ENCODE assay signal across 19 cellular contexts in genomic region chr4:95193391-95194224, GRCh38.
DNase-seq lines count a peak whose midpoint lies in the region; TF ChIP-seq lines count a peak whose summit lies in the region.
"Had no signal": no experiment of that assay in that cellular context is flagged by ENCODE, and none has a peak within 500 bp of the region (broad histone marks: within the 10 kb centered on the region; RNA-seq: fewer than 3 reads in every experiment).

No MANE protein-coding gene starts in this region.

- H3K4me1 ChIP-seq in skeletal muscle satellite cell (ENCODE audit: control insufficient read depth, insufficient read depth, low read length): peaks cover 12% of the 10 kb centered on the region
- H3K4me1 ChIP-seq in colonic mucosa: no peaks in the 10 kb centered on the region
- H3K4me1 ChIP-seq: pancreas, tibial artery had no signal

- H3K9me3 ChIP-seq in skeletal muscle satellite cell (replicated peaks; ENCODE audit: low read length) (no peaks in the 10 kb centered on the region), colonic mucosa (no peaks in the 10 kb centered on the region)
- H3K9me3 ChIP-seq: pancreas, tibial artery had no signal

- intact Hi-C loops in posterior vena cava (cut with DNase I) (no loop called here), colonic mucosa (cut with DNase I) (no loop called here)

- H3K36me3 ChIP-seq in skeletal muscle satellite cell (ENCODE audit: insufficient read depth, low read length): no peaks in the 10 kb centered on the region
- H3K36me3 ChIP-seq in colonic mucosa: no peaks in the 10 kb centered on the region
- H3K36me3 ChIP-seq: pancreas had no signal

- H3K4me2 ChIP-seq in skeletal muscle satellite cell (ENCODE audit: low read length): peak overlapping the region; percentile 59
- H3K4me2 ChIP-seq: smooth muscle cell had no signal

- no peak overlapping the region for H3K9ac ChIP-seq in skeletal muscle satellite cell (ENCODE audit: low read depth, low read length)
- H3K9ac ChIP-seq in colonic mucosa (ENCODE audit: low read depth in 2 of 2, low read length in 2 of 2): no peak overlapping the region

- H3K27ac ChIP-seq in angular gyrus (ENCODE audit: low read depth, low read length): peak overlapping the region; percentile 83
- no peak overlapping the region for H3K27ac ChIP-seq in colonic mucosa
- H3K27ac ChIP-seq: pancreas, RWPE1, tibial artery had no signal

- DNase-seq in NCI-H1417 (lab: John Stamatoyannopoulos, UW): peak in 2 of 3 experiments; percentile 4 to 41
- no peak for DNase-seq in NCI-H1417 treated with DMSO at 0.1 percent for 48 hours (lab: John Stamatoyannopoulos, UW)
- DNase-seq in left kidney (ENCODE audit: low read depth, low spot score): peak; percentile 24
- DNase-seq in posterior vena cava (ENCODE audit: low spot score): no peak
- no peak for DNase-seq in activated CD4-positive, alpha-beta T cell treated with anti-CD3 and anti-CD28 coated beads, Interleukin-2, amount 50 U/mL, for 48 hours
- DNase-seq in colonic mucosa: no peak
- DNase-seq: 8988T, activated B cell treated with CpG ODN at 0.5 μM for 24 hours, activated gamma-delta T cell, DMS79, midbrain, NCI-H2081 treated with DMSO at 0.1 percent for 48 hours, NCI-H82, pancreas had no signal

- H3K4me3 ChIP-seq in skeletal muscle satellite cell (ENCODE audit: low read length) (peak overlapping the region; percentile 21), colonic mucosa (no peak overlapping the region)
- H3K4me3 ChIP-seq: pancreas, smooth muscle cell, tibial artery had no signal

- no peak for TF ChIP-seq CTCF in colonic mucosa (IDR thresholded peaks at IDR 0.05)

- peaks cover 16% of the 10 kb centered on the region for H3K27me3 ChIP-seq in skeletal muscle satellite cell (ENCODE audit: control insufficient read depth, insufficient read depth, low read length)
- no peaks in the 10 kb centered on the region for H3K27me3 ChIP-seq in colonic mucosa
- H3K27me3 ChIP-seq: tibial artery had no signal

Comparison
In these comparisons a context has a peak if more than half of its experiments do, and no peak if none do; other contexts are left out.
1. DNase-seq: peak in NCI-H1417 (2 of 3) and left kidney (single experiment); none in NCI-H1417 treated with DMSO at 0.1 percent for 48 hours (single experiment), posterior vena cava (single experiment), activated CD4-positive, alpha-beta T cell treated with anti-CD3 and anti-CD28 coated beads, Interleukin-2, amount 50 U/mL, for 48 hours (0 of 2) and colonic mucosa (single experiment).